ENCODE assay signal across 19 cellular contexts in genomic region chr18:79779021-79779699, GRCh38. TPM values are rescaled to one million over a fixed set of nuclear protein-coding genes. Genes with fewer than 3 reads are reported as not detected.
"Had no signal": no experiment of that assay in that cellular context is flagged by ENCODE, and none has a peak within 500 bp of the region (broad histone marks: within the 10 kb centered on the region; RNA-seq: fewer than 3 reads in every experiment).

No MANE protein-coding gene starts in this region.

- DNase-seq: activated CD4-positive, alpha-beta T cell treated with anti-CD3 and anti-CD28 coated beads for 1 hour; activated CD4-positive, alpha-beta T cell treated with anti-CD3 and anti-CD28 coated beads, Interleukin-2, amount 50 U/mL, for 1 hour; activated CD8-positive, alpha-beta T cell treated with anti-CD3 and anti-CD28 coated beads, Interleukin-2, amount 10 ng/mL, durations not matched to agents 7 days and 5 days; activated gamma-delta T cell treated with Interleukin-2 at 50 U/mL for 16 hours; adrenal gland; brain microvascular endothelial cell; caudate nucleus; dermis blood vessel endothelial cell; effector CD8-positive, alpha-beta T cell; foreskin melanocyte; left ventricle myocardium inferior; mammary epithelial cell; midbrain; stimulated activated CD4-positive, alpha-beta T cell treated with anti-CD3 and anti-CD28 coated beads, Interleukin-4, amount 100 ng/mL, for 1 hour; stimulated activated naive CD8-positive, alpha-beta T cell treated with anti-CD3 and anti-CD28 coated beads, Interleukin-15, Interleukin-2, amounts not matched to agents 100 U/mL and 50 U/mL, for 24 hours; WERI-Rb-1 had no signal

- H3K27ac ChIP-seq: adrenal gland, ascending aorta, brain microvascular endothelial cell, hepatocyte, left ventricle myocardium inferior, WERI-Rb-1 had no signal

- H3K9me3 ChIP-seq: adrenal gland, ascending aorta, left ventricle myocardium inferior had no signal

- H3K4me1 ChIP-seq: adrenal gland, ascending aorta, left ventricle myocardium inferior had no signal

- H3K4me3 ChIP-seq: adrenal gland, ascending aorta, hepatocyte, left ventricle myocardium inferior had no signal

- H3K27me3 ChIP-seq: adrenal gland, ascending aorta, hepatocyte had no signal

- H3K36me3 ChIP-seq: adrenal gland, ascending aorta, brain microvascular endothelial cell, left ventricle myocardium inferior, WERI-Rb-1 had no signal

RNA-seq across cellular contexts. Expression of gene KCNG2, which starts 18.6 kb away (rescaled TPM):
- total RNA-seq: activated CD8-positive, alpha-beta T cell treated with anti-CD3 and anti-CD28 coated beads, Interleukin-2, amount 10 ng/mL, durations not matched to agents 7 days and 5 days; ascending aorta; hepatocyte; left ventricle myocardium inferior; ureter had no signal
- polyA plus RNA-seq: hepatocyte, mammary epithelial cell had no signal
